ENCODE assay signal across 19 cellular contexts in the genomic region with DNA sequence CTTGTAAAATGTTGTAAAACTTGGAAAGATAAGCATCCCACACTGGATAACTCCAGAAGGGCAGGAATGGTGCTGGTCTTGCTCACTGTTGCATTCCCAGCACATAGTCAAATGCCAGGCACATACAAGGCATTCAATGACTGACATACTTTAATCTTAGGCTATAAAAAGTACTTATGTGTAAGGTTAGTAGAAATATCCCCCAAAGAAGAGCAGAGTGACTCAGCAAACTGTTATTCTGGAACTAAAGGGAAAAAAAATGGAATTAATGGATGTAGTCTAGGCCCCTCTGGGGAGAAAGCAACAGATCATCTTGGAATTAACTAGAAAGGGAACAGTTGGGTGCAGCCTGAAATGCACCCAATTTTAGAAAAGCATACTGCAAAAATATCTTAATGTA.
"Had no signal": no experiment of that assay in that cellular context is flagged by ENCODE, and none has a peak within 500 bp of the region (broad histone marks: within the 10 kb centered on the region; RNA-seq: fewer than 3 reads in every experiment).

No MANE protein-coding gene starts in this region.

- H3K9me3 Mint-ChIP-seq: natural killer cell; neural crest cell; stimulated activated memory B cell treated with anti-CD40 and anti-IgM and Interleukin-4, amounts not matched to agents 10 μg/mL and 1 μg/mL and 100 μg/mL, for 72 hours; stimulated activated naive CD8-positive, alpha-beta T cell treated with anti-CD3 and anti-CD28 coated beads, Interleukin-15, Interleukin-2, amounts not matched to agents 100 ng/mL and 50 ng/mL, for 24 hours had no signal

- DNase-seq: cortex of kidney; dorsolateral prefrontal cortex; effector CD8-positive, alpha-beta T cell; gastrocnemius medialis; heart right ventricle; hypothalamus; kidney glomerular epithelial cell; natural killer cell; posterior cingulate gyrus; stimulated activated CD4-positive, alpha-beta T cell treated with anti-CD3 and anti-CD28 coated beads, Interleukin-4, amount 100 ng/mL, for 24 hours; tibial artery; upper lobe of left lung; uterus had no signal

- FAIRE-seq: endometrium, islet of Langerhans had no signal

- H3K36me3 ChIP-seq: uterus had no signal

- H3K27ac ChIP-seq: gastrocnemius medialis, heart right ventricle, tibial artery, upper lobe of left lung, uterus had no signal

- H3K27me3 ChIP-seq: dorsolateral prefrontal cortex, gastrocnemius medialis, heart right ventricle, tibial artery, upper lobe of left lung, uterus had no signal

- H3K4me3 ChIP-seq: dorsolateral prefrontal cortex, gastrocnemius medialis, heart right ventricle, tibial artery, upper lobe of left lung, uterus had no signal

- H3K4me1 ChIP-seq: tibial artery, uterus had no signal

- H3K4me1 Mint-ChIP-seq: neural crest cell had no signal

- H3K27ac Mint-ChIP-seq: natural killer cell; stimulated activated memory B cell treated with anti-CD40 and anti-IgM and Interleukin-4, amounts not matched to agents 10 μg/mL and 1 μg/mL and 100 μg/mL, for 72 hours; stimulated activated naive CD8-positive, alpha-beta T cell treated with anti-CD3 and anti-CD28 coated beads, Interleukin-15, Interleukin-2, amounts not matched to agents 100 ng/mL and 50 ng/mL, for 24 hours had no signal

- ATAC-seq: esophagus mucosa; gastrocnemius medialis; heart right ventricle; natural killer cell; stimulated activated memory B cell treated with anti-CD40 and anti-IgM and Interleukin-4, amounts not matched to agents 10 μg/mL and 1 μg/mL and 100 μg/mL, for 72 hours had no signal

- H3K9me3 ChIP-seq: gastrocnemius medialis, heart right ventricle, tibial artery, upper lobe of left lung, uterus had no signal

- H3K27me3 Mint-ChIP-seq: stimulated activated memory B cell treated with anti-CD40 and anti-IgM and Interleukin-4, amounts not matched to agents 10 μg/mL and 1 μg/mL and 100 μg/mL, for 72 hours; stimulated activated naive CD8-positive, alpha-beta T cell treated with anti-CD3 and anti-CD28 coated beads, Interleukin-15, Interleukin-2, amounts not matched to agents 100 ng/mL and 50 ng/mL, for 24 hours had no signal

- H3K4me3 Mint-ChIP-seq: natural killer cell; neural crest cell; stimulated activated memory B cell treated with anti-CD40 and anti-IgM and Interleukin-4, amounts not matched to agents 10 μg/mL and 1 μg/mL and 100 μg/mL, for 72 hours; stimulated activated naive CD8-positive, alpha-beta T cell treated with anti-CD3 and anti-CD28 coated beads, Interleukin-15, Interleukin-2, amounts not matched to agents 100 ng/mL and 50 ng/mL, for 24 hours had no signal
